In genomic region chr12:104057771-104058197, GRCh38 we compare ENCODE assay signal across 8 cellular contexts. TPM values are rescaled to one million over a fixed set of nuclear protein-coding genes. Genes with fewer than 3 reads are reported as not detected.
DNase-seq lines count a peak whose midpoint lies in the region; ATAC-seq and TF ChIP-seq lines count a peak whose summit lies in the region.

No MANE protein-coding gene starts in this region.

- DNase-seq in left ventricle myocardium inferior (no peak), right cardiac atrium (no peak), NCI-H82 (lab: John Stamatoyannopoulos, UW) (peak; percentile 79), erythroblast (lab: John Stamatoyannopoulos, UW) (peak; percentile 17 to 33), spleen (no peak), CD1c-positive myeloid dendritic cell (ENCODE audit: extremely low spot score) (no peak)
- no peak for DNase-seq in activated effector memory CD4-positive, alpha-beta T cell treated with Interleukin-2 at 50 U/mL for 16 hours

- H3K9me3 ChIP-seq in left ventricle myocardium inferior (replicated peaks) (no peaks in the 10 kb centered on the region), right cardiac atrium (ENCODE audit: control insufficient read depth, low read length) (no peaks in the 10 kb centered on the region), spleen (peaks cover 0 to 7% (median 0%) of the 10 kb centered on the region in 8 donors)

- TF ChIP-seq CTCF in left ventricle myocardium inferior (IDR thresholded peaks at IDR 0.05; ENCODE audit: borderline replicate concordance) (peak; percentile 66), spleen (IDR thresholded peaks at IDR 0.05 in 8 of 11, conservative IDR thresholded peaks at IDR 0.05 in 3 of 11) (peak in 10 of 11 experiments; percentile 22 to 66 (median 64))

- WGBS in right cardiac atrium, result 9% methylated on average over 1 of the region's 1 CpG
- 0 to 8% (median 4%) methylated on average over 1 of the region's 1 CpG for WGBS in spleen, 5 donors

- no peak overlapping the region for H3K4me3 ChIP-seq in left ventricle myocardium inferior
- no peak overlapping the region for H3K4me3 ChIP-seq in right cardiac atrium (ENCODE audit: low read length)
- no peak overlapping the region for H3K4me3 ChIP-seq in spleen

- ATAC-seq in right cardiac atrium (no peak), HG02970 (IDR thresholded peaks at IDR 0.05; ENCODE audit: low FRiP score, unreplicated experiment) (no peak)

- H3K27me3 ChIP-seq in left ventricle myocardium inferior (ENCODE audit: low read depth) (no peaks in the 10 kb centered on the region), right cardiac atrium (ENCODE audit: control insufficient read depth, insufficient read depth) (no peaks in the 10 kb centered on the region), spleen (replicated peaks in 1 of 7) (peaks cover 0 to 4% (median 0%) of the 10 kb centered on the region in 7 donors)

- H3K27ac ChIP-seq in left ventricle myocardium inferior (replicated peaks), result no peak overlapping the region
- H3K27ac ChIP-seq in right cardiac atrium (ENCODE audit: low read length), result no peak overlapping the region
- H3K27ac ChIP-seq in spleen, result no peak overlapping the region

- TF ChIP-seq POLR2A in erythroblast (IDR thresholded peaks at IDR 0.05; ENCODE audit: low read length), result no peak
- TF ChIP-seq POLR2A in spleen (IDR thresholded peaks at IDR 0.05), result no peak

- intact Hi-C loops in left ventricle myocardium inferior (cut with micrococcal nuclease), result no loop called here
- intact Hi-C loops in right cardiac atrium (cut with DNase I), result no loop called here
- intact Hi-C loops in spleen (cut with DNase I; ENCODE audit: low total_unique reads), result loop anchor here (5.0 kb wide), 1 partner anchor 50 kb away; no protein-coding TSS in a partner anchor

- peaks cover 25% of the 10 kb centered on the region for H3K4me1 ChIP-seq in left ventricle myocardium inferior
- H3K4me1 ChIP-seq in right cardiac atrium (ENCODE audit: control insufficient read depth, insufficient read depth, low read length), result no peaks in the 10 kb centered on the region
- peaks cover 0 to 4% (median 0%) of the 10 kb centered on the region in 6 donors for H3K4me1 ChIP-seq in spleen

- H3K36me3 ChIP-seq in left ventricle myocardium inferior (no peaks in the 10 kb centered on the region), spleen (no peaks in the 10 kb centered on the region)

RNA-seq across cellular contexts. Expression of gene HCFC2, which starts 6.5 kb away (rescaled TPM):
- total RNA-seq in left ventricle myocardium inferior (9.2 TPM), right cardiac atrium (10 to 100 TPM; 10.2 to 11.0 (median 10.6) TPM), spleen (10 to 100 TPM; 14.1 to 18.6 (median 17.9) TPM)
- polyA plus RNA-seq in right cardiac atrium (4.1 TPM), spleen (1 to 10 TPM; 4.3 to 7.5 (median 5.9) TPM)

RNA-seq across cellular contexts. Expression of gene GLT8D2, which starts 7.8 kb away (rescaled TPM):
- total RNA-seq in left ventricle myocardium inferior (11.7 TPM), right cardiac atrium (10 to 100 TPM in 2 of 4 donors, 1 to 10 TPM in 2; 8.7 to 14.4 (median 11.4) TPM), spleen (under 1 TPM in 4 of 7 donors, not detected in 3; 0.20 to 0.79 (median 0.50) TPM)
- polyA plus RNA-seq in right cardiac atrium (9.9 TPM), spleen (1 to 10 TPM in 2 of 3 donors, under 1 TPM in 1; 0.67 to 1.2 (median 1.1) TPM)

Comparison
In these comparisons a context has a peak if more than half of its experiments do, and no peak if none do; other contexts are left out.
1. DNase-seq: peak in NCI-H82 (single experiment) and erythroblast (2 of 2); none in left ventricle myocardium inferior (single experiment), right cardiac atrium (0 of 3), spleen (single experiment), CD1c-positive myeloid dendritic cell (single experiment) and activated effector memory CD4-positive, alpha-beta T cell treated with Interleukin-2 at 50 U/mL for 16 hours (single experiment).